In genomic region chr17:43033947-43034622, GRCh38 we compare ENCODE assay signal across 13 cellular contexts. TPM values are rescaled to one million over a fixed set of nuclear protein-coding genes. Genes with fewer than 3 reads are reported as not detected.
DNase-seq lines count a peak whose midpoint lies in the region; TF ChIP-seq lines count a peak whose summit lies in the region.
"Had no signal": no experiment of that assay in that cellular context is flagged by ENCODE, and none has a peak within 500 bp of the region (broad histone marks: within the 10 kb centered on the region; RNA-seq: fewer than 3 reads in every experiment).

No MANE protein-coding gene starts in this region.

- no peaks in the 10 kb centered on the region for H3K27me3 ChIP-seq in neuron (ENCODE audit: insufficient read depth, low read length)
- H3K27me3 ChIP-seq: gastrocnemius medialis had no signal

- H3K4me3 Mint-ChIP-seq in endothelial cell (ENCODE audit: unreplicated experiment) = no peak overlapping the region

- peaks cover 46% of the 10 kb centered on the region for H3K4me1 ChIP-seq in neuron (ENCODE audit: insufficient read depth, low read length)

- H3K27me3 Mint-ChIP-seq in endothelial cell (ENCODE audit: unreplicated experiment) = peaks cover 2% of the 10 kb centered on the region

- TF ChIP-seq CTCF in endothelial cell (IDR thresholded peaks at IDR 0.05; ENCODE audit: unreplicated experiment) = no peak

- peaks cover 1% of the 10 kb centered on the region for H3K36me3 Mint-ChIP-seq in endothelial cell (ENCODE audit: low read depth, unreplicated experiment)

- DNase-seq in DMS79 treated with DMSO at 0.1 percent for 48 hours (lab: John Stamatoyannopoulos, UW) = peak; percentile 88
- DNase-seq in NCI-H2171 treated with DMSO at 0.1 percent for 48 hours (lab: John Stamatoyannopoulos, UW) = peak; percentile 60
- no peak for DNase-seq in endothelial cell (ENCODE audit: low spot score)
- DNase-seq in NOMO-1 (lab: John Stamatoyannopoulos, UW; ENCODE audit: unreplicated experiment in 2 of 2) = no peak
- DNase-seq in amniotic stem cell (lab: John Stamatoyannopoulos, UW) = no peak
- DNase-seq in stimulated activated CD8-positive, alpha-beta memory T cell treated with anti-CD3 and anti-CD28 coated beads, Interleukin-4, amount 100 ng/mL, for 48 hours = no peak
- DNase-seq in HT-29 (ENCODE audit: low spot score) = no peak
- DNase-seq: gastrocnemius medialis; KBM-7; SHP77; stimulated activated CD4-positive, alpha-beta T cell treated with anti-CD3 and anti-CD28 coated beads, Interleukin-4, amount 100 ng/mL, for 24 hours; stimulated activated naive CD8-positive, alpha-beta T cell treated with anti-CD3 and anti-CD28 coated beads, Interleukin-15, Interleukin-2, amounts not matched to agents 100 U/mL and 50 U/mL, for 24 hours had no signal

- H3K27ac Mint-ChIP-seq in endothelial cell (ENCODE audit: unreplicated experiment) = peak overlapping the region; percentile 84

- no peak overlapping the region for H2AFZ ChIP-seq in neuron (ENCODE audit: low read depth, low read length)

- H3K9me3 ChIP-seq in neuron (ENCODE audit: low read length) = no peaks in the 10 kb centered on the region
- H3K9me3 ChIP-seq: gastrocnemius medialis had no signal

- H3K36me3 ChIP-seq in neuron (ENCODE audit: insufficient read depth, low read length) = no peaks in the 10 kb centered on the region
- H3K36me3 ChIP-seq: gastrocnemius medialis had no signal

- H3K4me1 Mint-ChIP-seq in endothelial cell (ENCODE audit: unreplicated experiment) = peaks cover 11% of the 10 kb centered on the region

- peak overlapping the region; percentile 18 for H3K4me3 ChIP-seq in neuron (ENCODE audit: low read length)
- H3K4me3 ChIP-seq: gastrocnemius medialis had no signal

- H3K9me3 Mint-ChIP-seq in endothelial cell (ENCODE audit: unreplicated experiment) = no peaks in the 10 kb centered on the region

RNA-seq across cellular contexts. Expression of gene RND2, which starts 9.1 kb away (rescaled TPM):
- total RNA-seq in endothelial cell (ENCODE audit: unreplicated experiment) = 5.9 TPM
- 0.13 TPM in 1 of 2 replicates, not detected in the other for total RNA-seq in HT-29 (2014; rRNA removed; shearing (Covaris generic))

RNA-seq across cellular contexts. Expression of gene VAT1, which starts 11.9 kb away (rescaled TPM):
- 460 TPM for total RNA-seq in endothelial cell (ENCODE audit: unreplicated experiment)
- total RNA-seq in HT-29 (2014; rRNA removed; shearing (Covaris generic)) = 83.7 and 106 TPM in 2 replicates

RNA-seq across cellular contexts. Expression of gene IFI35, which starts 27.5 kb away (rescaled TPM):
- 4.2 TPM for total RNA-seq in endothelial cell (ENCODE audit: unreplicated experiment)
- 35.3 and 47.6 TPM in 2 replicates for total RNA-seq in HT-29 (2014; rRNA removed; shearing (Covaris generic))

RNA-seq across cellular contexts. Expression of gene RPL27, which starts 35.9 kb away (rescaled TPM):
- 1,237 TPM for total RNA-seq in endothelial cell (ENCODE audit: unreplicated experiment)
- total RNA-seq in HT-29 (2014; rRNA removed; shearing (Covaris generic)) = 1,187 and 1,205 TPM in 2 replicates

RNA-seq across cellular contexts. Expression of gene RUNDC1, which starts 53.7 kb away (rescaled TPM):
- 12.2 TPM for total RNA-seq in endothelial cell (ENCODE audit: unreplicated experiment)
- 13.0 and 13.8 TPM in 2 replicates for total RNA-seq in HT-29 (2014; rRNA removed; shearing (Covaris generic))

Comparison
In these comparisons a context has a peak if more than half of its experiments do, and no peak if none do; other contexts are left out.
1. DNase-seq: peak in DMS79 treated with DMSO at 0.1 percent for 48 hours (single experiment) and NCI-H2171 treated with DMSO at 0.1 percent for 48 hours (single experiment); none in endothelial cell (single experiment), NOMO-1 (0 of 2), amniotic stem cell (single experiment), stimulated activated CD8-positive, alpha-beta memory T cell treated with anti-CD3 and anti-CD28 coated beads, Interleukin-4, amount 100 ng/mL, for 48 hours (single experiment) and HT-29 (single experiment).